In the genomic region with DNA sequence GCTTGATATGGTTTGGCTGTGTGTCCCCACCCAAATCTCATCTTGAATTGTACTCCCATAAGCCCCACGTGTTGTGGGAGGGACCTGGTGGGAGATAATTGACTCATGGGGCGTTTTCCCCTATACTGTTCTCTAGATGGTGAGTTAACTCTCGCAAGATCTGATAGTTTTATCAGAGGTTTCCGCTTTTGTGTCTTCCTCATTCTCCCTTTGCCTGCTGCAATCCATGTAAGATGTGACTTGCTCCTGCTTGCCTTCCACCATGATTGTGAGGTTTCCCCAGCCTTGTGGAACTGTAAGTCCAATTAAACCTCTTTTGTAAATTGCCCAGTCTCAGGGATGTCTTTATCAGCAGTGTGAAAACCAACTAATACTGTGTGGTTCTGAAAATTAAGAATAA, we compare ENCODE assay signal across 18 cellular contexts. TPM values are rescaled to one million over a fixed set of nuclear protein-coding genes. Genes with fewer than 3 reads are reported as not detected.
DNase-seq lines count a peak whose midpoint lies in the region; ATAC-seq, FAIRE-seq and TF ChIP-seq lines count a peak whose summit lies in the region.
"Had no signal": no experiment of that assay in that cellular context is flagged by ENCODE, and none has a peak within 500 bp of the region (broad histone marks: within the 10 kb centered on the region; RNA-seq: fewer than 3 reads in every experiment).

No MANE protein-coding gene starts in this region.

- peaks cover 3% of the 10 kb centered on the region for H3K9me3 Mint-ChIP-seq in chondrocyte (ENCODE audit: low read depth)
- H3K9me3 Mint-ChIP-seq in activated naive CD4-positive, alpha-beta T cell treated with anti-CD3 and anti-CD28 coated beads, Interleukin-2, amount 50 U/mL, for 72 hours: peaks cover 5 to 11% of the 10 kb centered on the region in 2 donors
- H3K9me3 Mint-ChIP-seq: CD4-positive, alpha-beta memory T cell; HFFc6 had no signal

- 95 to 100% (median 98%) methylated on average over 4 of the region's 4 CpGs for WGBS in spleen, 5 donors

- H3K36me3 Mint-ChIP-seq in chondrocyte (ENCODE audit: low read depth): no peaks in the 10 kb centered on the region
- H3K36me3 Mint-ChIP-seq in activated naive CD4-positive, alpha-beta T cell treated with anti-CD3 and anti-CD28 coated beads, Interleukin-2, amount 50 U/mL, for 72 hours: peaks cover 8 to 14% of the 10 kb centered on the region in 2 donors

- peaks cover 56% of the 10 kb centered on the region for H3K4me1 Mint-ChIP-seq in chondrocyte (ENCODE audit: low read depth)

- POLR2A ChIA-PET in HEK293 (lab: Yijun Ruan, JAX): no interaction called here

- no peaks in the 10 kb centered on the region for H3K27me3 Mint-ChIP-seq in chondrocyte (ENCODE audit: low read depth)
- H3K27me3 Mint-ChIP-seq: CD4-positive, alpha-beta memory T cell had no signal

- H3K27ac ChIP-seq in HEK293 (ENCODE audit: extremely low read depth, low read depth, low read length) (no peak overlapping the region), spleen (no peak overlapping the region)

- DNase-seq in GM12892 (ENCODE audit: insufficient read length) (no peak), chondrocyte (ENCODE audit: low spot score) (no peak), spleen (no peak)
- DNase-seq in activated naive CD4-positive, alpha-beta T cell treated with Interleukin-2 at 50 U/mL for 16 hours: no peak
- no peak for DNase-seq in activated naive CD4-positive, alpha-beta T cell treated with anti-CD3 and anti-CD28 coated beads, Interleukin-2, amount 50 U/mL, for 72 hours (ENCODE audit: low spot score in 2 of 2)
- DNase-seq: C1 segment of cervical spinal cord; Calu3; CD4-positive, alpha-beta memory T cell; COR-L47; DMS53; DMS79 treated with DMSO at 0.1 percent for 48 hours; GF-D8; H9; HFFc6 had no signal

- CTCF ChIA-PET in HEK293 (lab: Yijun Ruan, JAX): no interaction called here

- H3K27ac Mint-ChIP-seq in chondrocyte (ENCODE audit: unreplicated experiment): peak overlapping the region; percentile 57
- H3K27ac Mint-ChIP-seq in activated naive CD4-positive, alpha-beta T cell treated with anti-CD3 and anti-CD28 coated beads, Interleukin-2, amount 50 U/mL, for 72 hours: no peak overlapping the region
- H3K27ac Mint-ChIP-seq: GM23338, H9, HFFc6 had no signal

- no peaks in the 10 kb centered on the region for H3K27me3 ChIP-seq in spleen (replicated peaks in 1 of 7)

- peak; percentile 60 for FAIRE-seq in GM12892 (lab: Jason Lieb, UNC)
- FAIRE-seq: GM12891 had no signal

- no peak for ATAC-seq in activated naive CD4-positive, alpha-beta T cell treated with anti-CD3 and anti-CD28 coated beads, Interleukin-2, amount 50 U/mL, for 72 hours
- ATAC-seq: GM23338, HCT116 had no signal

- H3K4me1 ChIP-seq in HEK293 (ENCODE audit: control insufficient read depth, insufficient read depth, low read length): no peaks in the 10 kb centered on the region; the same call in 1 of the 2 replicates
- peaks cover 6 to 62% (median 21%) of the 10 kb centered on the region in 6 donors for H3K4me1 ChIP-seq in spleen

- H3K9me3 ChIP-seq in HEK293 (ENCODE audit: control insufficient read depth, insufficient read depth, low read depth, low read length): no peaks in the 10 kb centered on the region
- H3K9me3 ChIP-seq in spleen: no peaks in the 10 kb centered on the region

- intact Hi-C loops in spleen (cut with DNase I; ENCODE audit: low total_unique reads): no loop called here

- TF ChIP-seq CTCF in HEK293 (tag by site-specific recombination; IDR thresholded peaks at IDR 0.05) (no peak), chondrocyte (IDR thresholded peaks at IDR 0.05) (no peak), spleen (IDR thresholded peaks at IDR 0.05 in 8 of 11, conservative IDR thresholded peaks at IDR 0.05 in 3 of 11) (no peak)

- TF ChIP-seq POLR2A in GM12892 (IDR thresholded peaks at IDR 0.05; ENCODE audit: low read depth, low read length) (no peak), spleen (IDR thresholded peaks at IDR 0.05) (no peak)

- H3K36me3 ChIP-seq in HEK293 (ENCODE audit: control insufficient read depth in 2 of 2, insufficient read depth in 1 of 2, low read length in 2 of 2) (no peaks in the 10 kb centered on the region), spleen (peaks cover 0 to 9% (median 0%) of the 10 kb centered on the region in 6 donors)

- no peak overlapping the region for H3K4me3 ChIP-seq in HEK293 (ENCODE audit: low read depth, low read length)
- no peak overlapping the region for H3K4me3 ChIP-seq in spleen
- H3K4me3 ChIP-seq: GM23338 had no signal

- H3K4me3 Mint-ChIP-seq in chondrocyte (ENCODE audit: unreplicated experiment): no peak overlapping the region
- H3K4me3 Mint-ChIP-seq: GM23338, H9, HFFc6 had no signal

TF ChIP-seq in HEK293, 187 proteins besides CTCF, POLR2A, EP300 and RAD21:
- TF ChIP-seq SETDB1 (IDR thresholded peaks at IDR 0.05; ENCODE audit: insufficient read length, low read length) (peak; percentile 51), ZNF341 (tag by site-specific recombination; IDR thresholded peaks at IDR 0.05; ENCODE audit: low read depth) (no peak)

RNA-seq across cellular contexts. Expression of gene SLAIN2, which starts 11.5 kb away (rescaled TPM):
- polyA plus RNA-seq in GM12892 (2012; ENCODE audit: missing spikeins): 35.2 TPM
- total RNA-seq in chondrocyte (80.4 to 84.4 TPM (median 84.2 TPM) in 3 replicates), spleen (10 to 100 TPM; 42.8 to 69.1 (median 48.5) TPM)
- 10 to 100 TPM; 42.7 to 59.2 TPM for total RNA-seq in activated naive CD4-positive, alpha-beta T cell treated with anti-CD3 and anti-CD28 coated beads, Interleukin-2, amount 50 U/mL, for 72 hours
- 1 to 10 TPM; 6.6 to 8.5 (median 7.8) TPM for polyA plus RNA-seq in spleen
